In the genomic region with DNA sequence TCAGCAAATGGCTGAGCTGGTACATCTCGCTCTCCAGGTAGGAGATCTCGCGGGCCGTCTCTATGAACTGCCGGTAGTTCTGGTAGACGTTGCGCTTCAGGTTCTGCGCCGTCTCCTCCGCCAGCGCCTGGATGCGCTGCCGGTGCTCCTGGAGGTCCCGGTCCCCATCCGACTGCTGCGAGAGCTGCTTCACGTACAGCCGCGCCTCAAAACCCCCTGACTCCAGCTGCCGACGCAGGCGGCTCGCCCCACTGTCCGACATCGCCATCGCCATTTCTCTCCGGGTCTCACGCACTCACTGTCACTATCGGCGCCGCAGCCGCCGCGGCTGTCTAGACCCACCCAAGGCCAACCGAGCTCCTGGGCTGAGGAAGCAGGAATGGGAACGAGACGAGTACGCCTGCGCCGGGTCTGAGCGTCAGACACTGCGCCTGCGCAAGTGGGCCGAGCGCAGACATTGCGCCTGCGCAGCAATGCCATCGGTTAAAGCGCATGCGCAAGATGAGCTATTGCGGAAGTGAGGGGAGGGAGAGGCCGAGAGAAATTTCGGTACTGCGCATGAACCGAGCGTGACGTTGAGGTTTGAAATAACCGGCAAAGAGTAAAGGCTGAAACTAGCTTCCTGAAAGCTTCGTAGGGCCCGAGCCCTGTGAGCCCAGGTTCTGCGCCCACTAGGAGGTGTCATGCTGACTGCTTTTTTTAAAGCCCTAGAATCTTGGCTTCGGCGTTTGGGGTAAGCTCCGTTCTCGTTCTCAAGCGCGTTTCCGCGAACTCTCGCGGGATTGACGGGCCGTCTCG, we compare ENCODE assay signal across 1 cellular context.
A peak's percentile ranks its signal among the peaks of the same experiment; 100 is the strongest.
TF ChIP-seq lines count a peak whose summit lies in the region.

A gene with protein sequence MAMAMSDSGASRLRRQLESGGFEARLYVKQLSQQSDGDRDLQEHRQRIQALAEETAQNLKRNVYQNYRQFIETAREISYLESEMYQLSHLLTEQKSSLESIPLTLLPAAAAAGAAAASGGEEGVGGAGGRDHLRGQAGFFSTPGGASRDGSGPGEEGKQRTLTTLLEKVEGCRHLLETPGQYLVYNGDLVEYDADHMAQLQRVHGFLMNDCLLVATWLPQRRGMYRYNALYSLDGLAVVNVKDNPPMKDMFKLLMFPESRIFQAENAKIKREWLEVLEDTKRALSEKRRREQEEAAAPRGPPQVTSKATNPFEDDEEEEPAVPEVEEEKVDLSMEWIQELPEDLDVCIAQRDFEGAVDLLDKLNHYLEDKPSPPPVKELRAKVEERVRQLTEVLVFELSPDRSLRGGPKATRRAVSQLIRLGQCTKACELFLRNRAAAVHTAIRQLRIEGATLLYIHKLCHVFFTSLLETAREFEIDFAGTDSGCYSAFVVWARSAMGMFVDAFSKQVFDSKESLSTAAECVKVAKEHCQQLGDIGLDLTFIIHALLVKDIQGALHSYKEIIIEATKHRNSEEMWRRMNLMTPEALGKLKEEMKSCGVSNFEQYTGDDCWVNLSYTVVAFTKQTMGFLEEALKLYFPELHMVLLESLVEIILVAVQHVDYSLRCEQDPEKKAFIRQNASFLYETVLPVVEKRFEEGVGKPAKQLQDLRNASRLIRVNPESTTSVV (minus strand): TSS at position 381 of the 798 bp plus-strand sequence. CDS start 107 bp downstream, at position 274.

TF ChIP-seq in K562, 482 proteins besides CTCF, POLR2A, EP300 and RAD21 (continued from another document and continues in another):
- TF ChIP-seq, protein P1, sequence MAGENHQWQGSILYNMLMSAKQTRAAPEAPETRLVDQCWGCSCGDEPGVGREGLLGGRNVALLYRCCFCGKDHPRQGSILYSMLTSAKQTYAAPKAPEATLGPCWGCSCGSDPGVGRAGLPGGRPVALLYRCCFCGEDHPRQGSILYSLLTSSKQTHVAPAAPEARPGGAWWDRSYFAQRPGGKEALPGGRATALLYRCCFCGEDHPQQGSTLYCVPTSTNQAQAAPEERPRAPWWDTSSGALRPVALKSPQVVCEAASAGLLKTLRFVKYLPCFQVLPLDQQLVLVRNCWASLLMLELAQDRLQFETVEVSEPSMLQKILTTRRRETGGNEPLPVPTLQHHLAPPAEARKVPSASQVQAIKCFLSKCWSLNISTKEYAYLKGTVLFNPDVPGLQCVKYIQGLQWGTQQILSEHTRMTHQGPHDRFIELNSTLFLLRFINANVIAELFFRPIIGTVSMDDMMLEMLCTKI (IDR thresholded peaks at IDR 0.05; ENCODE audit: partially characterized antibody): no peak
- no peak for TF ChIP-seq FOS (IDR thresholded peaks at IDR 0.05; ENCODE audit: extremely low read depth, insufficient read length)
- peak; percentile 44; the same call in 1 of the 2 replicates for TF ChIP-seq PML (IDR thresholded peaks at IDR 0.05; ENCODE audit: low read length)
- no peak for TF ChIP-seq ZNF121 (CRISPR knock-in tag; conservative IDR thresholded peaks at IDR 0.05)
- TF ChIP-seq RBM34 (IDR thresholded peaks at IDR 0.05; ENCODE audit: borderline replicate concordance, insufficient read depth, low read length): no peak
- peak; percentile 23; the same call in 1 of the 2 replicates for TF ChIP-seq BCL6 (CRISPR knock-in tag; IDR thresholded peaks at IDR 0.05)
- TF ChIP-seq FOXM1 (IDR thresholded peaks at IDR 0.05; ENCODE audit: low read depth): no peak; the same call in 1 of the 2 replicates
- TF ChIP-seq FOXM1 (CRISPR knock-in tag; IDR thresholded peaks at IDR 0.05; ENCODE audit: low read depth): 0 out of 2 replicates have a peak, but pooled peaks have one; percentile 46
- peak; percentile 62 for TF ChIP-seq HNRNPLL (IDR thresholded peaks at IDR 0.05; ENCODE audit: low read depth, low read length, poor library complexity, severe bottlenecking)
- TF ChIP-seq EWSR1 (IDR thresholded peaks at IDR 0.05; ENCODE audit: borderline replicate concordance, low read depth, partially characterized antibody): no peak
- TF ChIP-seq SMAD2 (IDR thresholded peaks at IDR 0.05; ENCODE audit: low read depth, low read length): no peak
- TF ChIP-seq CAMTA2 (CRISPR knock-in tag; conservative IDR thresholded peaks at IDR 0.05): no peak
- no peak for TF ChIP-seq ZNF347 (CRISPR knock-in tag; IDR thresholded peaks at IDR 0.05; ENCODE audit: low read depth)
- no peak for TF ChIP-seq WHSC1 (IDR thresholded peaks at IDR 0.05; ENCODE audit: low read length)
- TF ChIP-seq, protein P2, sequence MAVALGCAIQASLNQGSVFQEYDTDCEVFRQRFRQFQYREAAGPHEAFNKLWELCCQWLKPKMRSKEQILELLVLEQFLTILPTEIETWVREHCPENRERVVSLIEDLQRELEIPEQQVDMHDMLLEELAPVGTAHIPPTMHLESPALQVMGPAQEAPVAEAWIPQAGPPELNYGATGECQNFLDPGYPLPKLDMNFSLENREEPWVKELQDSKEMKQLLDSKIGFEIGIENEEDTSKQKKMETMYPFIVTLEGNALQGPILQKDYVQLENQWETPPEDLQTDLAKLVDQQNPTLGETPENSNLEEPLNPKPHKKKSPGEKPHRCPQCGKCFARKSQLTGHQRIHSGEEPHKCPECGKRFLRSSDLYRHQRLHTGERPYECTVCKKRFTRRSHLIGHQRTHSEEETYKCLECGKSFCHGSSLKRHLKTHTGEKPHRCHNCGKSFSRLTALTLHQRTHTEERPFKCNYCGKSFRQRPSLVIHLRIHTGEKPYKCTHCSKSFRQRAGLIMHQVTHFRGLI (CRISPR knock-in tag; IDR thresholded peaks at IDR 0.05): no peak
- no peak for TF ChIP-seq BRCA1 (IDR thresholded peaks at IDR 0.05)
- TF ChIP-seq BRCA1 (CRISPR knock-in tag; IDR thresholded peaks at IDR 0.05): no peak
- TF ChIP-seq NRF1 (conservative IDR thresholded peaks at IDR 0.05 in 1 of 2, IDR thresholded peaks at IDR 0.05 in 1 of 2): peak; percentile 100
- TF ChIP-seq FOSL1 (tag; conservative IDR thresholded peaks at IDR 0.05): no peak
- no peak for TF ChIP-seq HNRNPK (IDR thresholded peaks at IDR 0.05; ENCODE audit: low read depth, low read length, poor library complexity, severe bottlenecking)
- TF ChIP-seq IFI16 (CRISPR knock-in tag; IDR thresholded peaks at IDR 0.05): no peak
- peak; percentile 35 to 80; a peak in 3 of 4 replicates for TF ChIP-seq TEAD1 (CRISPR knock-in tag; IDR thresholded peaks at IDR 0.05)
- no peak for TF ChIP-seq NCOR1 (IDR thresholded peaks at IDR 0.05)
- TF ChIP-seq ZNF133 (CRISPR knock-in tag; IDR thresholded peaks at IDR 0.05): no peak
- TF ChIP-seq ZNF316 (IDR thresholded peaks at IDR 0.05): peak; percentile 99
- TF ChIP-seq, protein P3, sequence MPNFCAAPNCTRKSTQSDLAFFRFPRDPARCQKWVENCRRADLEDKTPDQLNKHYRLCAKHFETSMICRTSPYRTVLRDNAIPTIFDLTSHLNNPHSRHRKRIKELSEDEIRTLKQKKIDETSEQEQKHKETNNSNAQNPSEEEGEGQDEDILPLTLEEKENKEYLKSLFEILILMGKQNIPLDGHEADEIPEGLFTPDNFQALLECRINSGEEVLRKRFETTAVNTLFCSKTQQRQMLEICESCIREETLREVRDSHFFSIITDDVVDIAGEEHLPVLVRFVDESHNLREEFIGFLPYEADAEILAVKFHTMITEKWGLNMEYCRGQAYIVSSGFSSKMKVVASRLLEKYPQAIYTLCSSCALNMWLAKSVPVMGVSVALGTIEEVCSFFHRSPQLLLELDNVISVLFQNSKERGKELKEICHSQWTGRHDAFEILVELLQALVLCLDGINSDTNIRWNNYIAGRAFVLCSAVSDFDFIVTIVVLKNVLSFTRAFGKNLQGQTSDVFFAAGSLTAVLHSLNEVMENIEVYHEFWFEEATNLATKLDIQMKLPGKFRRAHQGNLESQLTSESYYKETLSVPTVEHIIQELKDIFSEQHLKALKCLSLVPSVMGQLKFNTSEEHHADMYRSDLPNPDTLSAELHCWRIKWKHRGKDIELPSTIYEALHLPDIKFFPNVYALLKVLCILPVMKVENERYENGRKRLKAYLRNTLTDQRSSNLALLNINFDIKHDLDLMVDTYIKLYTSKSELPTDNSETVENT (CRISPR knock-in tag; IDR thresholded peaks at IDR 0.05): peak; percentile 76; the same call in 1 of the 2 replicates
- TF ChIP-seq, protein P4, sequence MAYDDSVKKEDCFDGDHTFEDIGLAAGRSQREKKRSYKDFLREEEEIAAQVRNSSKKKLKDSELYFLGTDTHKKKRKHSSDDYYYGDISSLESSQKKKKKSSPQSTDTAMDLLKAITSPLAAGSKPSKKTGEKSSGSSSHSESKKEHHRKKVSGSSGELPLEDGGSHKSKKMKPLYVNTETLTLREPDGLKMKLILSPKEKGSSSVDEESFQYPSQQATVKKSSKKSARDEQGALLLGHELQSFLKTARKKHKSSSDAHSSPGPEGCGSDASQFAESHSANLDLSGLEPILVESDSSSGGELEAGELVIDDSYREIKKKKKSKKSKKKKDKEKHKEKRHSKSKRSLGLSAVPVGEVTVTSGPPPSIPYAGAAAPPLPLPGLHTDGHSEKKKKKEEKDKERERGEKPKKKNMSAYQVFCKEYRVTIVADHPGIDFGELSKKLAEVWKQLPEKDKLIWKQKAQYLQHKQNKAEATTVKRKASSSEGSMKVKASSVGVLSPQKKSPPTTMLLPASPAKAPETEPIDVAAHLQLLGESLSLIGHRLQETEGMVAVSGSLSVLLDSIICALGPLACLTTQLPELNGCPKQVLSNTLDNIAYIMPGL (CRISPR knock-in tag; IDR thresholded peaks at IDR 0.05): peak; percentile 70; the same call in 1 of the 2 replicates
- TF ChIP-seq NR4A1 (CRISPR knock-in tag; IDR thresholded peaks at IDR 0.05): 0 out of 2 replicates have a peak, but pooled peaks have one; percentile 59
- TF ChIP-seq NR4A1 (tag; IDR thresholded peaks at IDR 0.05): peak; percentile 63
- TF ChIP-seq, protein P5, sequence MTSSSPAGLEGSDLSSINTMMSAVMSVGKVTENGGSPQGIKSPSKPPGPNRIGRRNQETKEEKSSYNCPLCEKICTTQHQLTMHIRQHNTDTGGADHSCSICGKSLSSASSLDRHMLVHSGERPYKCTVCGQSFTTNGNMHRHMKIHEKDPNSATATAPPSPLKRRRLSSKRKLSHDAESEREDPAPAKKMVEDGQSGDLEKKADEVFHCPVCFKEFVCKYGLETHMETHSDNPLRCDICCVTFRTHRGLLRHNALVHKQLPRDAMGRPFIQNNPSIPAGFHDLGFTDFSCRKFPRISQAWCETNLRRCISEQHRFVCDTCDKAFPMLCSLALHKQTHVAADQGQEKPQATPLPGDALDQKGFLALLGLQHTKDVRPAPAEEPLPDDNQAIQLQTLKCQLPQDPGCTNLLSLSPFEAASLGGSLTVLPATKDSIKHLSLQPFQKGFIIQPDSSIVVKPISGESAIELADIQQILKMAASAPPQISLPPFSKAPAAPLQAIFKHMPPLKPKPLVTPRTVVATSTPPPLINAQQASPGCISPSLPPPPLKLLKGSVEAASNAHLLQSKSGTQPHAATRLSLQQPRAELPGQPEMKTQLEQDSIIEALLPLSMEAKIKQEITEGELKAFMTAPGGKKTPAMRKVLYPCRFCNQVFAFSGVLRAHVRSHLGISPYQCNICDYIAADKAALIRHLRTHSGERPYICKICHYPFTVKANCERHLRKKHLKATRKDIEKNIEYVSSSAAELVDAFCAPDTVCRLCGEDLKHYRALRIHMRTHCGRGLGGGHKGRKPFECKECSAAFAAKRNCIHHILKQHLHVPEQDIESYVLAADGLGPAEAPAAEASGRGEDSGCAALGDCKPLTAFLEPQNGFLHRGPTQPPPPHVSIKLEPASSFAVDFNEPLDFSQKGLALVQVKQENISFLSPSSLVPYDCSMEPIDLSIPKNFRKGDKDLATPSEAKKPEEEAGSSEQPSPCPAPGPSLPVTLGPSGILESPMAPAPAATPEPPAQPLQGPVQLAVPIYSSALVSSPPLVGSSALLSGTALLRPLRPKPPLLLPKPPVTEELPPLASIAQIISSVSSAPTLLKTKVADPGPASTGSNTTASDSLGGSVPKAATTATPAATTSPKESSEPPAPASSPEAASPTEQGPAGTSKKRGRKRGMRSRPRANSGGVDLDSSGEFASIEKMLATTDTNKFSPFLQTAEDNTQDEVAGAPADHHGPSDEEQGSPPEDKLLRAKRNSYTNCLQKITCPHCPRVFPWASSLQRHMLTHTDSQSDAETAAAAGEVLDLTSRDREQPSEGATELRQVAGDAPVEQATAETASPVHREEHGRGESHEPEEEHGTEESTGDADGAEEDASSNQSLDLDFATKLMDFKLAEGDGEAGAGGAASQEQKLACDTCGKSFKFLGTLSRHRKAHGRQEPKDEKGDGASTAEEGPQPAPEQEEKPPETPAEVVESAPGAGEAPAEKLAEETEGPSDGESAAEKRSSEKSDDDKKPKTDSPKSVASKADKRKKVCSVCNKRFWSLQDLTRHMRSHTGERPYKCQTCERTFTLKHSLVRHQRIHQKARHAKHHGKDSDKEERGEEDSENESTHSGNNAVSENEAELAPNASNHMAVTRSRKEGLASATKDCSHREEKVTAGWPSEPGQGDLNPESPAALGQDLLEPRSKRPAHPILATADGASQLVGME (CRISPR knock-in tag; IDR thresholded peaks at IDR 0.05): peak; percentile 88; the same call in 1 of the 2 replicates
- TF ChIP-seq GATAD2B (IDR thresholded peaks at IDR 0.05; ENCODE audit: borderline replicate concordance): no peak
- TF ChIP-seq SP1 (CRISPR knock-in tag; IDR thresholded peaks at IDR 0.05): no peak
- TF ChIP-seq CEBPB (tag; IDR thresholded peaks at IDR 0.05): peak; percentile 58; the same call in 1 of the 2 replicates
- no peak for TF ChIP-seq EHMT2 (IDR thresholded peaks at IDR 0.05)
- TF ChIP-seq JUN (IDR thresholded peaks at IDR 0.05; ENCODE audit: borderline replicate concordance, low read depth, low read length): no peak
- peak; percentile 91 for TF ChIP-seq JUN (CRISPR knock-in tag; IDR thresholded peaks at IDR 0.05; ENCODE audit: borderline replicate concordance)
- TF ChIP-seq, protein P6, sequence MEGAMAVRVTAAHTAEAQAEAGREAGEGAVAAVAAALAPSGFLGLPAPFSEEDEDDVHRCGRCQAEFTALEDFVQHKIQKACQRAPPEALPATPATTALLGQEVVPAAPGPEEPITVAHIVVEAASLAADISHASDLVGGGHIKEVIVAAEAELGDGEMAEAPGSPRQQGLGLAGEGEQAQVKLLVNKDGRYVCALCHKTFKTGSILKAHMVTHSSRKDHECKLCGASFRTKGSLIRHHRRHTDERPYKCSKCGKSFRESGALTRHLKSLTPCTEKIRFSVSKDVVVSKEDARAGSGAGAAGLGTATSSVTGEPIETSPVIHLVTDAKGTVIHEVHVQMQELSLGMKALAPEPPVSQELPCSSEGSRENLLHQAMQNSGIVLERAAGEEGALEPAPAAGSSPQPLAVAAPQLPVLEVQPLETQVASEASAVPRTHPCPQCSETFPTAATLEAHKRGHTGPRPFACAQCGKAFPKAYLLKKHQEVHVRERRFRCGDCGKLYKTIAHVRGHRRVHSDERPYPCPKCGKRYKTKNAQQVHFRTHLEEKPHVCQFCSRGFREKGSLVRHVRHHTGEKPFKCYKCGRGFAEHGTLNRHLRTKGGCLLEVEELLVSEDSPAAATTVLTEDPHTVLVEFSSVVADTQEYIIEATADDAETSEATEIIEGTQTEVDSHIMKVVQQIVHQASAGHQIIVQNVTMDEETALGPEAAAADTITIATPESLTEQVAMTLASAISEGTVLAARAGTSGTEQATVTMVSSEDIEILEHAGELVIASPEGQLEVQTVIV (CRISPR knock-in tag; IDR thresholded peaks at IDR 0.05; ENCODE audit: borderline replicate concordance): no peak
- peak; percentile 96 for TF ChIP-seq TAF7 (tag; IDR thresholded peaks at IDR 0.05)
- TF ChIP-seq ARID2 (IDR thresholded peaks at IDR 0.05): no peak
- peak; percentile 73; the same call in 1 of the 2 replicates for TF ChIP-seq MTA3 (IDR thresholded peaks at IDR 0.05; ENCODE audit: borderline replicate concordance)
- TF ChIP-seq ELF4 (CRISPR knock-in tag; IDR thresholded peaks at IDR 0.05): peak; percentile 99
- TF ChIP-seq ZNF311 (CRISPR knock-in tag; IDR thresholded peaks at IDR 0.05): no peak
